ENCODE assay signal across 2 cellular contexts in genomic region chr1:58531851-58532250, GRCh38. TPM values are rescaled to one million over a fixed set of nuclear protein-coding genes. Genes with fewer than 3 reads are reported as not detected.
"Had no signal": no experiment of that assay in that cellular context is flagged by ENCODE, and none has a peak within 500 bp of the region (broad histone marks: within the 10 kb centered on the region; RNA-seq: fewer than 3 reads in every experiment).

No MANE protein-coding gene starts in this region.

RNA-seq across cellular contexts. Expression of gene TACSTD2, which starts 45.2 kb away (rescaled TPM):
- polyA plus RNA-seq: naive thymus-derived CD4-positive, alpha-beta T cell; neural cell had no signal
